Comparison of ENCODE assay signal across 2 cellular contexts in genomic region chr11:33116535-33116934, GRCh38.
TF ChIP-seq lines count a peak whose summit lies in the region.

No MANE protein-coding gene starts in this region.

TF ChIP-seq in HepG2, 621 proteins besides CTCF, POLR2A, EP300 and RAD21 (continued from another document):
- no peak for TF ChIP-seq ZNF770 (CRISPR knock-in tag; IDR thresholded peaks at IDR 0.05)

TF ChIP-seq in HEK293T, 16 proteins besides CTCF, POLR2A, EP300 and RAD21 (continued from another document):
- TF ChIP-seq NFRKB (IDR thresholded peaks at IDR 0.05) = no peak
- TF ChIP-seq LEF1 (IDR thresholded peaks at IDR 0.05; ENCODE audit: borderline replicate concordance) = no peak
- no peak for TF ChIP-seq ELF4 (IDR thresholded peaks at IDR 0.05)
- TF ChIP-seq TARDBP (IDR thresholded peaks at IDR 0.05) = no peak
- TF ChIP-seq FOXK2 (IDR thresholded peaks at IDR 0.05) = no peak
- no peak for TF ChIP-seq L3MBTL2 (conservative IDR thresholded peaks at IDR 0.05)
- no peak for TF ChIP-seq HDGF (IDR thresholded peaks at IDR 0.05; ENCODE audit: borderline replicate concordance)
